Comparison of ENCODE assay signal across 8 cellular contexts in genomic region chr7:105003275-105003674, GRCh38. TPM values are rescaled to one million over a fixed set of nuclear protein-coding genes. Genes with fewer than 3 reads are reported as not detected.
DNase-seq lines count a peak whose midpoint lies in the region; ATAC-seq and TF ChIP-seq lines count a peak whose summit lies in the region.

No MANE protein-coding gene starts in this region.

- intact Hi-C loops in lower leg skin (cut with DNase I; ENCODE audit: low total_unique reads): no loop called here

- peaks cover 0 to 9% (median 3%) of the 10 kb centered on the region in 5 experiments for H3K9me3 Mint-ChIP-seq in brain

- peak overlapping the region in 4 of 5 experiments; percentile 26 to 93 (median 71) for H3K27ac Mint-ChIP-seq in brain

- peaks cover 97% of the 10 kb centered on the region for H4K20me1 ChIP-seq in OCI-LY3 (ENCODE audit: insufficient read depth, low read length)

- H3K9ac ChIP-seq in OCI-LY3 (ENCODE audit: low read length): no peak overlapping the region

- no peaks in the 10 kb centered on the region for H3K27me3 Mint-ChIP-seq in brain

- H3K27me3 ChIP-seq in OCI-LY3 (ENCODE audit: low read depth, low read length) (no peaks in the 10 kb centered on the region), thoracic aorta (replicated peaks; ENCODE audit: insufficient read depth) (no peaks in the 10 kb centered on the region)

- peaks cover 24% of the 10 kb centered on the region for H3K4me1 ChIP-seq in OCI-LY3 (ENCODE audit: low read length)
- H3K4me1 ChIP-seq in thoracic aorta (ENCODE audit: control insufficient read depth in 1 of 2, low read depth in 2 of 2): peaks cover 69 to 98% of the 10 kb centered on the region in 2 donors

- no peak overlapping the region; the same call in 1 of the 2 replicates for H3K4me3 ChIP-seq in OCI-LY3 (ENCODE audit: low read length)
- no peak overlapping the region for H3K4me3 ChIP-seq in lower leg skin (ENCODE audit: low read depth, poor library complexity, severe bottlenecking)
- H3K4me3 ChIP-seq in thoracic aorta: peak overlapping the region; percentile 62

- peak overlapping the region; percentile 32 for H3K4me2 ChIP-seq in OCI-LY3 (ENCODE audit: low read length)

- no peaks in the 10 kb centered on the region for H3K79me2 ChIP-seq in OCI-LY3 (ENCODE audit: low read length)

- WGBS in lower leg skin, 2 donors: 12 to 14% methylated on average over 5 of the region's 5 CpGs

- no peak for TF ChIP-seq POLR2A in lower leg skin (IDR thresholded peaks at IDR 0.05)

- H2AFZ ChIP-seq in OCI-LY3 (ENCODE audit: low read depth, low read length): no peak overlapping the region

- H3K36me3 Mint-ChIP-seq in brain: peaks cover 93% of the 10 kb centered on the region

- peak; percentile 92 for ATAC-seq in thoracic aorta (ENCODE audit: insufficient number of reproducible peaks, low FRiP score, low read depth)

- H3K9me3 ChIP-seq in OCI-LY3 (ENCODE audit: insufficient read depth, low read length) (no peaks in the 10 kb centered on the region), thoracic aorta (no peaks in the 10 kb centered on the region)

- no peak for TF ChIP-seq CTCF in C4-2B (conservative IDR thresholded peaks at IDR 0.05)
- no peak for TF ChIP-seq CTCF in OCI-LY3 (IDR thresholded peaks at IDR 0.05; ENCODE audit: low read depth, low read length)
- no peak for TF ChIP-seq CTCF in brain (conservative IDR thresholded peaks at IDR 0.05)
- no peak for TF ChIP-seq CTCF in lower leg skin (IDR thresholded peaks at IDR 0.05)
- TF ChIP-seq CTCF in thoracic aorta (IDR thresholded peaks at IDR 0.05): no peak

- H3K27ac ChIP-seq in C4-2B (peak overlapping the region; percentile 17; the same call in 1 of the 2 replicates), OCI-LY3 (ENCODE audit: low read length) (no peak overlapping the region; the same call in none of the 2 replicates), thoracic aorta (peak overlapping the region; percentile 77 to 83)

- peaks cover 14% of the 10 kb centered on the region for H3K36me3 ChIP-seq in OCI-LY3 (replicated peaks; ENCODE audit: low read depth, low read length)
- H3K36me3 ChIP-seq in thoracic aorta: no peaks in the 10 kb centered on the region

- H3K4me3 Mint-ChIP-seq in brain: peak overlapping the region in 4 of 5 experiments; percentile 45 to 65 (median 54)

- DNase-seq in lower leg skin (ENCODE audit: low spot score in 2 of 2): peak; percentile 61 to 84
- peak; percentile 68 for DNase-seq in thoracic aorta (ENCODE audit: low spot score)
- DNase-seq in NCI-H2081 treated with DMSO at 0.1 percent for 48 hours (lab: John Stamatoyannopoulos, UW): no peak
- no peak for DNase-seq in retina
- DNase-seq in RPMI8226: no peak

- peaks cover 97% of the 10 kb centered on the region for H3K4me1 Mint-ChIP-seq in brain

RNA-seq across cellular contexts. Expression of gene KMT2E, which starts 10.7 kb away (rescaled TPM):
- polyA plus RNA-seq in brain (ENCODE audit: insufficient read depth, low read depth, low replicate concordance): 27.1 TPM
- total RNA-seq in lower leg skin (100 to 1,000 TPM in 3 of 4 donors, 10 to 100 TPM in 1; 86.4 to 130 (median 114) TPM), thoracic aorta (100 to 1,000 TPM; 139 to 140 TPM)

Comparison
In these comparisons a context has a peak if more than half of its experiments do, and no peak if none do; other contexts are left out.
1. DNase-seq: peak in lower leg skin (2 of 2) and thoracic aorta (single experiment); none in NCI-H2081 treated with DMSO at 0.1 percent for 48 hours (single experiment), retina (single experiment) and RPMI8226 (single experiment).